ENCODE assay signal across 10 cellular contexts in genomic region chr2:101751875-101752619, GRCh38. TPM values are rescaled to one million over a fixed set of nuclear protein-coding genes. Genes with fewer than 3 reads are reported as not detected.
DNase-seq lines count a peak whose midpoint lies in the region; ATAC-seq and TF ChIP-seq lines count a peak whose summit lies in the region.
"Had no signal": no experiment of that assay in that cellular context is flagged by ENCODE, and none has a peak within 500 bp of the region (broad histone marks: within the 10 kb centered on the region; RNA-seq: fewer than 3 reads in every experiment).

No MANE protein-coding gene starts in this region.

- no peak for TF ChIP-seq POLR2A in gastrocnemius medialis (IDR thresholded peaks at IDR 0.05)

- no peaks in the 10 kb centered on the region for H3K36me3 Mint-ChIP-seq in natural killer cell

- H3K9me3 ChIP-seq in gastrocnemius medialis: no peaks in the 10 kb centered on the region
- H3K9me3 ChIP-seq: heart right ventricle had no signal

- peak overlapping the region; percentile 29 for H3K27ac ChIP-seq in epithelial cell of prostate
- peak overlapping the region in 1 of 4 donors; percentile 36 for H3K27ac ChIP-seq in gastrocnemius medialis

- no peak overlapping the region for H3K4me3 Mint-ChIP-seq in natural killer cell

- H3K4me1 ChIP-seq in gastrocnemius medialis: peaks cover 50 to 56% of the 10 kb centered on the region in 2 donors

- TF ChIP-seq CTCF in natural killer cell (IDR thresholded peaks at IDR 0.05) (no peak), gastrocnemius medialis (IDR thresholded peaks at IDR 0.05 in 4 of 5, conservative IDR thresholded peaks at IDR 0.05 in 1 of 5) (no peak)

- no peaks in the 10 kb centered on the region for H3K9me3 Mint-ChIP-seq in natural killer cell

- DNase-seq in Right ventricle myocardium inferior (ENCODE audit: missing footprints) (no peak), cardiac septum (ENCODE audit: low spot score) (no peak), epithelial cell of prostate (ENCODE audit: low read depth, low spot score) (no peak), natural killer cell (no peak), islet precursor cell (no peak), gastrocnemius medialis (no peak), NCI-H2227 treated with DMSO at 0.1 percent for 48 hours (lab: John Stamatoyannopoulos, UW) (no peak)

- H3K36me3 ChIP-seq in gastrocnemius medialis: no peaks in the 10 kb centered on the region
- H3K36me3 ChIP-seq: heart right ventricle had no signal

- no peak overlapping the region for H3K27ac Mint-ChIP-seq in natural killer cell

- intact Hi-C loops in Right ventricle myocardium inferior (cut with DNase I) (no loop called here), cardiac septum (cut with DNase I) (no loop called here), natural killer cell (cut with micrococcal nuclease) (no loop called here), gastrocnemius medialis (cut with DNase I; ENCODE audit: low total_unique reads) (no loop called here)

- H3K27me3 ChIP-seq in gastrocnemius medialis: no peaks in the 10 kb centered on the region
- H3K27me3 ChIP-seq: heart right ventricle had no signal

- ATAC-seq in Right ventricle myocardium inferior: peak; percentile 19
- peak; percentile 59 for ATAC-seq in HG03439 (IDR thresholded peaks at IDR 0.05; ENCODE audit: unreplicated experiment)
- no peak for ATAC-seq in natural killer cell
- no peak for ATAC-seq in gastrocnemius medialis

- in situ Hi-C loops in gastrocnemius medialis (cut with MboI; ENCODE audit: low sequenced_read_pairs in 4 of 4): no loop called here

- H3K4me1 Mint-ChIP-seq in natural killer cell: peaks cover 57 to 62% of the 10 kb centered on the region in 2 donors

- H3K27me3 Mint-ChIP-seq in natural killer cell (ENCODE audit: low read depth in 2 of 2): no peaks in the 10 kb centered on the region

- no peak overlapping the region for H3K4me3 ChIP-seq in gastrocnemius medialis
- H3K4me3 ChIP-seq: heart right ventricle, SK-N-MC had no signal

RNA-seq across cellular contexts. Expression of gene MAP4K4, which starts 54.5 kb away (rescaled TPM):
- total RNA-seq in Right ventricle myocardium inferior (82.5 TPM), cardiac septum (135 TPM), natural killer cell (10 to 100 TPM; 60.2 to 80.3 (median 66.5) TPM), gastrocnemius medialis (10 to 100 TPM; 40.0 to 85.5 (median 59.5) TPM)

Comparison
In these comparisons a context has a peak if more than half of its experiments do, and no peak if none do; other contexts are left out.
1. ATAC-seq: peak in Right ventricle myocardium inferior (single experiment) and HG03439 (single experiment); none in natural killer cell (0 of 3) and gastrocnemius medialis (0 of 2).